Comparison of ENCODE assay signal across 14 cellular contexts in the genomic region with DNA sequence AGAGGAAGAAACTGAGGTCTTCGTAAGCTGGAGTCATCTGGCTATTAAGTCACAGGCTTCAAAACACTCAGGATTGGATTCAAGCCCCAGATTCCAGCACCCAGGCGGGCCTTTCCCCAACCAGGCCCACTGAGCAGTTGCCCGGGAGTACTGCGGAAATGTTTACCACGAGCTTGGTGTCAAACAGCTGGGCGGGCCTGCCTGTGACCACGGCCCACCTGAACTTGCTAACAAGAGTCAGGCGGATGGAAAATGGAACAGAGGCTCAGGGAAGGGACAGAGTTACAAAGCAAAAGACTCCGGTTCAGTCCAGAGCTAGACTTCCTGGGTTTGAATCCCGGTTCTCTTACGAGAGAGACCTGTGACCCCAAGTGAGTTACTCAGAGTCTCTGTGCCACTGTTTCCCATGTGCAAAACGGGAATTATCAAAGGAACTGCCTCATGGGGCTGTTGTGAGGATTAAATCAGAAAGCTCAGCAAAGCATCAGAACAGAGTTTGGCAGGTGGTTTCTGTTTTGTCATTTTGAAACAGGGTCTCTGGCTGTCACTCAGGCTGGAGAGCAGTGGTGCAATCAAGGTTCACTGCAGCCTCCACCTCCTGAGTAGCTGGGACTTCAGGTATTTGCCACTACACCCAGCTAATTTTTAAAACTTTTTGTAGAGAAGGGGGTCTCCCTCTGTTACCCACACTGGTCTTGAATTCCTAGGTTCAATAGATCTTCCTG. TPM values are rescaled to one million over a fixed set of nuclear protein-coding genes. Genes with fewer than 3 reads are reported as not detected.
DNase-seq lines count a peak whose midpoint lies in the region; ATAC-seq and TF ChIP-seq lines count a peak whose summit lies in the region.
"Had no signal": no experiment of that assay in that cellular context is flagged by ENCODE, and none has a peak within 500 bp of the region (broad histone marks: within the 10 kb centered on the region; RNA-seq: fewer than 3 reads in every experiment).

No MANE protein-coding gene starts in this region.

- TF ChIP-seq EP300 in upper lobe of left lung (IDR thresholded peaks at IDR 0.05), result no peak

- 72 to 73% methylated on average over 12 of the region's 12 CpGs for WGBS in upper lobe of left lung, 2 donors

- TF ChIP-seq POLR2A in upper lobe of left lung (IDR thresholded peaks at IDR 0.05), result no peak

- no peak for TF ChIP-seq CTCF in upper lobe of left lung (IDR thresholded peaks at IDR 0.05)

- no peaks in the 10 kb centered on the region for H3K27me3 ChIP-seq in upper lobe of left lung
- H3K27me3 ChIP-seq in MG63, result no peaks in the 10 kb centered on the region
- H3K27me3 ChIP-seq: heart left ventricle, Peyer's patch had no signal

- no peak overlapping the region for H3K27ac ChIP-seq in upper lobe of left lung
- H3K27ac ChIP-seq: heart left ventricle, Peyer's patch had no signal

- no peak overlapping the region for H3K4me3 Mint-ChIP-seq in stimulated activated naive CD8-positive, alpha-beta T cell treated with anti-CD3 and anti-CD28 coated beads, Interleukin-15, amount 100 ng/mL, for 72 hours
- H3K4me3 Mint-ChIP-seq: activated naive CD8-positive, alpha-beta T cell had no signal

- peaks cover 0 to 12% (median 8%) of the 10 kb centered on the region in 4 donors for H3K36me3 ChIP-seq in upper lobe of left lung
- H3K36me3 ChIP-seq in MG63, result peaks cover 3% of the 10 kb centered on the region; the same call in 1 of the 2 replicates

- H3K4me3 ChIP-seq in upper lobe of left lung (no peak overlapping the region), MG63 (no peak overlapping the region)
- H3K4me3 ChIP-seq: heart left ventricle, Peyer's patch had no signal

- H3K9me3 Mint-ChIP-seq in stimulated activated naive CD8-positive, alpha-beta T cell treated with anti-CD3 and anti-CD28 coated beads, Interleukin-15, amount 100 ng/mL, for 72 hours, result no peaks in the 10 kb centered on the region

- no peak for DNase-seq in stimulated activated naive CD8-positive, alpha-beta T cell treated with anti-CD3 and anti-CD28 coated beads, Interleukin-15, amount 100 ng/mL, for 72 hours
- no peak for DNase-seq in stimulated activated naive CD8-positive, alpha-beta T cell treated with anti-CD3 and anti-CD28 coated beads, Interleukin-15, Interleukin-2, amounts not matched to agents 100 U/mL and 50 U/mL, for 24 hours
- peak; percentile 20 to 31 for DNase-seq in upper lobe of left lung
- no peak for DNase-seq in DMS53 treated with DMSO at 0.1 percent for 48 hours (lab: John Stamatoyannopoulos, UW; ENCODE audit: unreplicated experiment)
- no peak for DNase-seq in MG63
- DNase-seq in SW 1271 (lab: John Stamatoyannopoulos, UW), result no peak
- DNase-seq: effector CD8-positive, alpha-beta T cell; heart left ventricle; mesendoderm; NCI-H1417 treated with DMSO at 0.1 percent for 48 hours had no signal

- peaks cover 8% of the 10 kb centered on the region for H3K27me3 Mint-ChIP-seq in stimulated activated naive CD8-positive, alpha-beta T cell treated with anti-CD3 and anti-CD28 coated beads, Interleukin-15, amount 100 ng/mL, for 72 hours
- H3K27me3 Mint-ChIP-seq: activated naive CD8-positive, alpha-beta T cell had no signal

- peaks cover 0 to 15% (median 10%) of the 10 kb centered on the region in 4 donors for H3K4me1 ChIP-seq in upper lobe of left lung

- peak overlapping the region in 1 of 2 donors; percentile 87 for H3K27ac Mint-ChIP-seq in stimulated activated naive CD8-positive, alpha-beta T cell treated with anti-CD3 and anti-CD28 coated beads, Interleukin-15, amount 100 ng/mL, for 72 hours
- H3K27ac Mint-ChIP-seq: activated naive CD8-positive, alpha-beta T cell had no signal

- H3K9me3 ChIP-seq in upper lobe of left lung, result no peaks in the 10 kb centered on the region
- no peaks in the 10 kb centered on the region for H3K9me3 ChIP-seq in MG63
- H3K9me3 ChIP-seq: heart left ventricle, Peyer's patch had no signal

- peak; percentile 57 for ATAC-seq in stimulated activated naive CD8-positive, alpha-beta T cell treated with anti-CD3 and anti-CD28 coated beads, Interleukin-15, amount 100 ng/mL, for 72 hours
- ATAC-seq in stimulated activated naive CD8-positive, alpha-beta T cell treated with anti-CD3 and anti-CD28 coated beads, Interleukin-15, Interleukin-2, amounts not matched to agents 100 U/mL and 50 U/mL, for 24 hours, result no peak
- ATAC-seq in HG02610 (IDR thresholded peaks at IDR 0.05; ENCODE audit: unreplicated experiment), result peak; percentile 95
- peak; percentile 94 for ATAC-seq in HG03469 (IDR thresholded peaks at IDR 0.05; ENCODE audit: unreplicated experiment)
- no peak for ATAC-seq in upper lobe of left lung (ENCODE audit: low FRiP score in 2 of 2)

- H3K4me1 Mint-ChIP-seq in stimulated activated naive CD8-positive, alpha-beta T cell treated with anti-CD3 and anti-CD28 coated beads, Interleukin-15, amount 100 ng/mL, for 72 hours, result peaks cover 6% of the 10 kb centered on the region

RNA-seq across cellular contexts. Expression of a gene that starts 49.0 kb away (rescaled TPM):
- total RNA-seq in upper lobe of left lung, result 10 to 100 TPM; 15.3 to 47.1 (median 33.7) TPM
- total RNA-seq in MG63 (2014; rRNA removed; shearing (Covaris generic); ENCODE audit: low replicate concordance), result 0.03 TPM in 1 of 2 replicates, not detected in the other

Comparison
In these comparisons a context has a peak if more than half of its experiments do, and no peak if none do; other contexts are left out.
1. ATAC-seq: peak in stimulated activated naive CD8-positive, alpha-beta T cell treated with anti-CD3 and anti-CD28 coated beads, Interleukin-15, amount 100 ng/mL, for 72 hours (single experiment), HG02610 (single experiment) and HG03469 (single experiment); none in stimulated activated naive CD8-positive, alpha-beta T cell treated with anti-CD3 and anti-CD28 coated beads, Interleukin-15, Interleukin-2, amounts not matched to agents 100 U/mL and 50 U/mL, for 24 hours (single experiment) and upper lobe of left lung (0 of 2).
2. DNase-seq: peak in upper lobe of left lung (2 of 2); none in stimulated activated naive CD8-positive, alpha-beta T cell treated with anti-CD3 and anti-CD28 coated beads, Interleukin-15, amount 100 ng/mL, for 72 hours (0 of 2), stimulated activated naive CD8-positive, alpha-beta T cell treated with anti-CD3 and anti-CD28 coated beads, Interleukin-15, Interleukin-2, amounts not matched to agents 100 U/mL and 50 U/mL, for 24 hours (single experiment), DMS53 treated with DMSO at 0.1 percent for 48 hours (single experiment), MG63 (single experiment) and SW 1271 (0 of 2).
3. RNA of a gene that starts 49.0 kb away (total RNA-seq): 15.3 to 47.1 TPM in upper lobe of left lung; 0.03 TPM in MG63; every median in the first group is over 10 times any median in the second.